In genomic region chr5:159452480-159453167, GRCh38 we compare ENCODE assay signal across 20 cellular contexts.
A peak's percentile ranks its signal among the peaks of the same experiment; 100 is the strongest.
DNase-seq lines count a peak whose midpoint lies in the region; ATAC-seq lines count a peak whose summit lies in the region.
"Had no signal": no experiment of that assay in that cellular context is flagged by ENCODE, and none has a peak within 500 bp of the region (broad histone marks: within the 10 kb centered on the region; RNA-seq: fewer than 3 reads in every experiment).

No MANE protein-coding gene starts in this region.

- H3K9me3 Mint-ChIP-seq in activated CD8-positive, alpha-beta memory T cell treated with anti-CD3 and anti-CD28 coated beads, Interleukin-2, amount 10 ng/mL, durations not matched to agents 7 days and 5 days (ENCODE audit: low read depth): no peaks in the 10 kb centered on the region
- no peaks in the 10 kb centered on the region for H3K9me3 Mint-ChIP-seq in activated T-cell treated with anti-CD3 and anti-CD28 coated beads, Interleukin-2, amount 50 U/mL, for 24 hours
- H3K9me3 Mint-ChIP-seq: activated CD4-positive, alpha-beta T cell treated with anti-CD3 and anti-CD28 coated beads, Interleukin-2, amount 10 ng/mL, durations not matched to agents 7 days and 5 days; activated naive CD8-positive, alpha-beta T cell treated with anti-CD3 and anti-CD28 coated beads for 36 hours; T-helper 1 cell treated with Interleukin-12 subunit alpha and Interleukin-12 subunit beta and Interleukin-4 antibody, amounts not matched to agents 30 μg/mL and 1 μg/mL, for 36 hours had no signal

- CTCF ChIA-PET in activated CD8-positive, alpha-beta memory T cell treated with anti-CD3 and anti-CD28 coated beads, Interleukin-2, amount 10 ng/mL, durations not matched to agents 7 days and 5 days (lab: Charles Lee): no interaction called here

- peak; percentile 26 for DNase-seq in activated CD8-positive, alpha-beta memory T cell treated with anti-CD3 and anti-CD28 coated beads, Interleukin-2, amount 10 ng/mL, durations not matched to agents 7 days and 5 days
- DNase-seq in activated CD8-positive, alpha-beta memory T cell treated with anti-CD3 and anti-CD28 coated beads, Interleukin-2, amount 50 U/mL, for 4 hours: no peak
- DNase-seq in OCI-M1 (lab: John Stamatoyannopoulos, UW) (peak; percentile 1), left kidney (ENCODE audit: low read depth, low spot score) (peak; percentile 51), KBM-7 (no peak), HCEC 1CT (no peak)
- no peak for DNase-seq in activated T-cell treated with anti-CD3 and anti-CD28 coated beads, Interleukin-2, amount 50 U/mL, for 24 hours
- DNase-seq: activated CD4-positive, alpha-beta T cell treated with anti-CD3 and anti-CD28 coated beads, Interleukin-2, amount 10 ng/mL, durations not matched to agents 7 days and 5 days; activated naive CD8-positive, alpha-beta T cell treated with anti-CD3 and anti-CD28 coated beads for 36 hours; dorsolateral prefrontal cortex; MV-4-11; NCI-H187; NCI-H748 treated with DMSO at 0.1 percent for 48 hours; retina; stimulated activated CD4-positive, alpha-beta T cell treated with anti-CD3 and anti-CD28 coated beads, Interleukin-4, amount 100 ng/mL, for 24 hours; stimulated activated naive CD4-positive, alpha-beta T cell treated with Interleukin-2 at 50 U/mL for 16 hours; thyroid gland; WERI-Rb-1 had no signal

- H3K27ac Mint-ChIP-seq in activated CD8-positive, alpha-beta memory T cell treated with anti-CD3 and anti-CD28 coated beads, Interleukin-2, amount 10 ng/mL, durations not matched to agents 7 days and 5 days: no peak overlapping the region
- H3K27ac Mint-ChIP-seq in activated T-cell treated with anti-CD3 and anti-CD28 coated beads, Interleukin-2, amount 50 U/mL, for 24 hours: no peak overlapping the region
- H3K27ac Mint-ChIP-seq: activated CD4-positive, alpha-beta T cell treated with anti-CD3 and anti-CD28 coated beads, Interleukin-2, amount 10 ng/mL, durations not matched to agents 7 days and 5 days; activated naive CD8-positive, alpha-beta T cell treated with anti-CD3 and anti-CD28 coated beads for 36 hours; T-helper 1 cell treated with Interleukin-12 subunit alpha and Interleukin-12 subunit beta and Interleukin-4 antibody, amounts not matched to agents 30 μg/mL and 1 μg/mL, for 36 hours had no signal

- peaks cover 67% of the 10 kb centered on the region for H3K27me3 Mint-ChIP-seq in activated CD8-positive, alpha-beta memory T cell treated with anti-CD3 and anti-CD28 coated beads, Interleukin-2, amount 10 ng/mL, durations not matched to agents 7 days and 5 days
- H3K27me3 Mint-ChIP-seq in activated T-cell treated with anti-CD3 and anti-CD28 coated beads, Interleukin-2, amount 50 U/mL, for 24 hours: peaks cover 33% of the 10 kb centered on the region

- in situ Hi-C loops in KBM-7 (cut with MboI; ENCODE audit: low pct_unique_long_range_greater_than_20kb, low sequenced_read_pairs): no loop called here

- no peaks in the 10 kb centered on the region for H3K36me3 Mint-ChIP-seq in activated CD8-positive, alpha-beta memory T cell treated with anti-CD3 and anti-CD28 coated beads, Interleukin-2, amount 10 ng/mL, durations not matched to agents 7 days and 5 days
- H3K36me3 Mint-ChIP-seq in activated T-cell treated with anti-CD3 and anti-CD28 coated beads, Interleukin-2, amount 50 U/mL, for 24 hours (ENCODE audit: low read depth): no peaks in the 10 kb centered on the region
- H3K36me3 Mint-ChIP-seq: activated naive CD8-positive, alpha-beta T cell treated with anti-CD3 and anti-CD28 coated beads for 36 hours had no signal

- peaks cover 16% of the 10 kb centered on the region for H3K4me1 Mint-ChIP-seq in activated CD8-positive, alpha-beta memory T cell treated with anti-CD3 and anti-CD28 coated beads, Interleukin-2, amount 10 ng/mL, durations not matched to agents 7 days and 5 days
- H3K4me1 Mint-ChIP-seq in activated T-cell treated with anti-CD3 and anti-CD28 coated beads, Interleukin-2, amount 50 U/mL, for 24 hours (ENCODE audit: low read depth): peaks cover 40% of the 10 kb centered on the region

- ATAC-seq in activated CD8-positive, alpha-beta memory T cell treated with anti-CD3 and anti-CD28 coated beads, Interleukin-2, amount 10 ng/mL, durations not matched to agents 7 days and 5 days: no peak
- ATAC-seq in GM18868 (IDR thresholded peaks at IDR 0.05; ENCODE audit: unreplicated experiment): no peak

- no peak overlapping the region for H3K4me3 Mint-ChIP-seq in activated CD8-positive, alpha-beta memory T cell treated with anti-CD3 and anti-CD28 coated beads, Interleukin-2, amount 10 ng/mL, durations not matched to agents 7 days and 5 days
- no peak overlapping the region for H3K4me3 Mint-ChIP-seq in activated T-cell treated with anti-CD3 and anti-CD28 coated beads, Interleukin-2, amount 50 U/mL, for 24 hours
- H3K4me3 Mint-ChIP-seq: activated CD4-positive, alpha-beta T cell treated with anti-CD3 and anti-CD28 coated beads, Interleukin-2, amount 10 ng/mL, durations not matched to agents 7 days and 5 days; activated naive CD8-positive, alpha-beta T cell treated with anti-CD3 and anti-CD28 coated beads for 36 hours; T-helper 1 cell treated with Interleukin-12 subunit alpha and Interleukin-12 subunit beta and Interleukin-4 antibody, amounts not matched to agents 30 μg/mL and 1 μg/mL, for 36 hours had no signal

Comparison
In these comparisons a context has a peak if more than half of its experiments do, and no peak if none do; other contexts are left out.
1. DNase-seq: peak in activated CD8-positive, alpha-beta memory T cell treated with anti-CD3 and anti-CD28 coated beads, Interleukin-2, amount 10 ng/mL, durations not matched to agents 7 days and 5 days (single experiment), OCI-M1 (single experiment) and left kidney (single experiment); none in activated CD8-positive, alpha-beta memory T cell treated with anti-CD3 and anti-CD28 coated beads, Interleukin-2, amount 50 U/mL, for 4 hours (single experiment), activated T-cell treated with anti-CD3 and anti-CD28 coated beads, Interleukin-2, amount 50 U/mL, for 24 hours (single experiment), KBM-7 (single experiment) and HCEC 1CT (single experiment).